In the genomic region with DNA sequence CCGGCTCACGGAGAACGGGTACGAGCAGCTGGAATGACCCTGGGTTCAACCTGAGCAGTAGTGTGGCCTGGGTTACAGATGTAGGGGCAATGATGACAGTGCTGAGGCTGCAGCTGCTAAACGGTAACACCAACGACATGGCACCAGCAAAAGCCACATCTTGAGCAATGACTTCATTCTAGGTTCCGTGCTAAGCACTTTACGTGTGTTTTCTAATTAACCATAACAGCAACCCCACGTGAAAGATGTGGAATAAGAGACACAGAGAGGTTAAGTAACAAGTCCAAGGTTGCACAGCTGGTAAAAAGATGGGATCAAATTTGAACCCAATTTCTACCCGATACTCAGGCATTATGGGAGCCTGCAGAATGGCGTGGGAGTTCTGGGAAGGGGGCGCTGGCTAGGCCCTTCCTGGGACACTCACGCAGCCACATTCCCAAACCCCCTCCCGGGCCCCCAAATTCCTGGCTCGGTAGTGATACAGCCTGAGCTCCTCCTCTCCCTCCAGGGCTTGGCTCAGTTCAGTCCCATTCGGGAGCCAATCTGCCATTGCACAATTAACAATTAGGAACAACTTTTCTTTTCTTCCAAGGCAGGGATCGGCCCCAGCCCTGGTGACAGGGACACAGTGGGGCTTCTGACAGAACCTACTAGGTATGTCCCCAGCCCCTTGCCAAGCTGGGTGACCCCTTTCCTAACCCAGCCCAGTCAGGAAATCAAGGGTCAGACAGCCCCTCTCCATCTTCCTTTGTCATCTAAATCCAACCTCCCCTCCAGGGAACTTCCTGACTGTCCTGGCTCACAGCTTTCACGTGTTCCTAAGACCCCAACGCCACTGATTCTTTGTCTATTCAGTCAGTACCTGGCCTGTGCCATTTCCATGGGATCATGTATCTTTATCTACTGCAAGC, we compare ENCODE assay signal across 13 cellular contexts. TPM values are rescaled to one million over a fixed set of nuclear protein-coding genes. Genes with fewer than 3 reads are reported as not detected.
DNase-seq lines count a peak whose midpoint lies in the region; ATAC-seq, FAIRE-seq and TF ChIP-seq lines count a peak whose summit lies in the region.
"Had no signal": no experiment of that assay in that cellular context is flagged by ENCODE, and none has a peak within 500 bp of the region (broad histone marks: within the 10 kb centered on the region; RNA-seq: fewer than 3 reads in every experiment).

No MANE protein-coding gene starts in this region.

- in situ Hi-C loops in HepG2 (cut with HindIII; ENCODE audit: extremely low pct_ligation_motif_present, low pct_unique_long_range_greater_than_20kb): no loop called here

- H4K20me1 ChIP-seq in HepG2 (ENCODE audit: insufficient read depth, low read length): peaks cover 7% of the 10 kb centered on the region; the same call in 1 of the 2 replicates

- WGBS in HUES64: 60% methylated on average over 19 of the region's 19 CpGs
- WGBS in HepG2 (ENCODE audit: low lambda C conversion rate): 82% methylated on average over 19 of the region's 19 CpGs

- CTCF ChIA-PET in HepG2 (lab: Yijun Ruan, JAX; ENCODE audit: low intra/inter-chr PET ratio, low total read pairs): no interaction called here

- TF ChIP-seq CTCF in breast epithelium (IDR thresholded peaks at IDR 0.05) (no peak), HepG2 (CRISPR knock-in tag; IDR thresholded peaks at IDR 0.05) (no peak)

- FAIRE-seq in HepG2 (lab: Jason Lieb, UNC) (no peak), GM19239 (lab: Jason Lieb, UNC) (no peak)

- TF ChIP-seq EP300 in HepG2 (IDR thresholded peaks at IDR 0.05; ENCODE audit: low read depth in 2 of 2, low read length in 2 of 2) (no peak), HepG2 (CRISPR knock-in tag; IDR thresholded peaks at IDR 0.05; ENCODE audit: borderline replicate concordance) (no peak)

- H3K9ac ChIP-seq in HUES64 (ENCODE audit: low read depth, low read length): peak overlapping the region; percentile 46; the same call in 1 of the 2 replicates
- no peak overlapping the region for H3K9ac ChIP-seq in HepG2 (ENCODE audit: insufficient read depth, low read depth, low read length)
- peak overlapping the region in 2 of 5 donors; percentile 16 to 29 for H3K9ac ChIP-seq in subcutaneous abdominal adipose tissue (ENCODE audit: low read length in 5 of 5)

- H3K4me3 ChIP-seq in HUES64 (ENCODE audit: low read length) (no peak overlapping the region), breast epithelium (peak overlapping the region in 1 of 3 donors; percentile 12), HepG2 (replicated peaks in 1 of 3; ENCODE audit: insufficient read depth in 1 of 3, low read depth in 2 of 3, low read length in 3 of 3) (no peak overlapping the region), subcutaneous abdominal adipose tissue (ENCODE audit: low read depth in 1 of 5, low read length in 5 of 5) (no peak overlapping the region)

- no peak overlapping the region for H2AFZ ChIP-seq in HepG2 (ENCODE audit: low read length)

- H3K27me3 ChIP-seq in HUES64 (ENCODE audit: insufficient read depth, low read length) (no peaks in the 10 kb centered on the region), breast epithelium (no peaks in the 10 kb centered on the region), HepG2 (ENCODE audit: control insufficient read depth in 1 of 2, insufficient read depth in 2 of 2, low read length in 2 of 2) (no peaks in the 10 kb centered on the region), subcutaneous abdominal adipose tissue (ENCODE audit: control insufficient read depth in 5 of 5, insufficient read depth in 4 of 5, low read length in 5 of 5) (no peaks in the 10 kb centered on the region)
- H3K27me3 ChIP-seq: brain microvascular endothelial cell had no signal

- peak overlapping the region; percentile 69 for H3K27ac ChIP-seq in HUES64 (ENCODE audit: low read depth, low read length)
- H3K27ac ChIP-seq in breast epithelium: peak overlapping the region; percentile 94 to 96
- no peak overlapping the region for H3K27ac ChIP-seq in HepG2 (ENCODE audit: extremely low read length, insufficient read depth, low read length)
- peak overlapping the region; percentile 90 for H3K27ac ChIP-seq in subcutaneous abdominal adipose tissue (ENCODE audit: low read depth, low read length)
- H3K27ac ChIP-seq: brain microvascular endothelial cell had no signal

- POLR2A ChIA-PET in HepG2 (lab: Yijun Ruan, JAX): no interaction called here

- no peak for ATAC-seq in HepG2
- no peak for ATAC-seq in GM19035 (IDR thresholded peaks at IDR 0.05; ENCODE audit: unreplicated experiment)
- no peak for ATAC-seq in GM19452 (IDR thresholded peaks at IDR 0.05; ENCODE audit: unreplicated experiment)
- ATAC-seq: HCT116 had no signal

- peaks cover 32% of the 10 kb centered on the region for H3K4me1 ChIP-seq in HUES64 (ENCODE audit: insufficient read depth, low read length)
- H3K4me1 ChIP-seq in breast epithelium: peaks cover 8 to 62% of the 10 kb centered on the region in 2 donors
- peaks cover 54% of the 10 kb centered on the region for H3K4me1 ChIP-seq in HepG2 (ENCODE audit: insufficient read depth, low read length)
- H3K4me1 ChIP-seq in subcutaneous abdominal adipose tissue (ENCODE audit: control insufficient read depth in 5 of 5, insufficient read depth in 5 of 5, low read length in 5 of 5): peaks cover 21 to 75% (median 64%) of the 10 kb centered on the region in 5 donors

- no peaks in the 10 kb centered on the region for H3K36me3 ChIP-seq in HUES64 (ENCODE audit: insufficient read depth, low read length)
- H3K36me3 ChIP-seq in breast epithelium: no peaks in the 10 kb centered on the region
- no peaks in the 10 kb centered on the region for H3K36me3 ChIP-seq in HepG2 (replicated peaks in 1 of 2; ENCODE audit: control insufficient read depth in 1 of 2, insufficient read depth in 2 of 2, low read length in 2 of 2)
- H3K36me3 ChIP-seq in subcutaneous abdominal adipose tissue (ENCODE audit: control insufficient read depth in 5 of 5, insufficient read depth in 5 of 5, low read length in 5 of 5): no peaks in the 10 kb centered on the region
- H3K36me3 ChIP-seq: brain microvascular endothelial cell had no signal

- no peak for TF ChIP-seq POLR2A in breast epithelium (IDR thresholded peaks at IDR 0.05)
- no peak for TF ChIP-seq POLR2A in HepG2 (IDR thresholded peaks at IDR 0.05; ENCODE audit: insufficient read depth in 1 of 2, low read depth in 2 of 2, low read length in 2 of 2)

- intact Hi-C loops in breast epithelium (cut with DNase I; ENCODE audit: low total_unique reads): no loop called here
- intact Hi-C loops in HepG2 (cut with micrococcal nuclease; ENCODE audit: unreplicated experiment): no loop called here

- H3K79me2 ChIP-seq in HepG2 (ENCODE audit: insufficient read depth, low read length): no peaks in the 10 kb centered on the region

- H3K4me2 ChIP-seq in HepG2 (ENCODE audit: low read depth, low read length): no peak overlapping the region

- BruUV-seq in HepG2 (replicated peaks; lab: Mats Ljungman, UMichigan): no TSS peak

- peak in 1 of 2 donors; percentile 78 for DNase-seq in breast epithelium (ENCODE audit: low spot score in 2 of 2)
- no peak for DNase-seq in HepG2 (ENCODE audit: low spot score)
- no peak for DNase-seq in NCI-H146 treated with DMSO at 0.1 percent for 48 hours (lab: John Stamatoyannopoulos, UW; ENCODE audit: unreplicated experiment)
- no peak for DNase-seq in GM19239 (ENCODE audit: insufficient read length, low spot score)
- DNase-seq: activated CD4-positive, alpha-beta memory T cell treated with anti-CD3 and anti-CD28 coated beads, Interleukin-2, amount 10 ng/mL, durations not matched to agents 7 days and 5 days; brain microvascular endothelial cell; NCI-H2081 treated with DMSO at 0.1 percent for 48 hours; SHP77 treated with DMSO at 0.1 percent for 48 hours had no signal

- H3K9me3 ChIP-seq in HUES64 (ENCODE audit: insufficient read depth, low read depth, low read length) (no peaks in the 10 kb centered on the region), breast epithelium (no peaks in the 10 kb centered on the region), HepG2 (ENCODE audit: low read length) (no peaks in the 10 kb centered on the region), subcutaneous abdominal adipose tissue (ENCODE audit: control insufficient read depth in 5 of 5, low read length in 5 of 5) (peaks cover 0 to 4% (median 0%) of the 10 kb centered on the region in 5 donors)

- no peak for TF ChIP-seq RAD21 in HepG2 (CRISPR knock-in tag; IDR thresholded peaks at IDR 0.05)

RNA-seq across cellular contexts. Expression of a gene that starts 23.9 kb away (rescaled TPM):
- polyA plus RNA-seq in HUES64 (2013, experiment 1 of 2): 29.4 TPM
- 36.1 TPM for polyA plus RNA-seq in HUES64 (2013, experiment 2 of 2)
- total RNA-seq in breast epithelium: 100 to 1,000 TPM in 2 of 3 donors, 10 to 100 TPM in 1; 62.6 to 121 (median 112) TPM
- total RNA-seq in HepG2 (2016; rRNA removed; fragmentation: Illumina TruSeq; extraction: Trizol): 11.1 and 21.2 TPM in 2 replicates
- 3.1 and 4.6 TPM in 2 replicates for total RNA-seq in HepG2 (2016; cell fraction: cytosol; rRNA removed; fragmentation: Illumina TruSeq; extraction: Trizol; ENCODE audit: low read depth)
- 8.0 and 21.1 TPM in 2 replicates for total RNA-seq in HepG2 (2016; cell fraction: insoluble cytoplasmic fraction; rRNA removed; fragmentation: Illumina TruSeq; extraction: Trizol)
- total RNA-seq in HepG2 (2016; cell fraction: membrane; rRNA removed; fragmentation: Illumina TruSeq; extraction: Trizol): 5.2 and 6.6 TPM in 2 replicates
- 18.9 and 25.8 TPM in 2 replicates for total RNA-seq in HepG2 (2016; cell fraction: nucleus; rRNA removed; fragmentation: Illumina TruSeq; extraction: Trizol)
- 13.5 and 17.0 TPM in 2 replicates for polyA plus RNA-seq in HepG2 (2011; rRNA removed)
- polyA plus RNA-seq in HepG2 (2011; cell fraction: cytosol; rRNA removed): 7.9 and 8.8 TPM in 2 replicates
- 20.3 and 20.8 TPM in 2 replicates for polyA plus RNA-seq in HepG2 (2011; cell fraction: nucleus; rRNA removed)
- 23.5 and 24.3 TPM in 2 replicates for polyA plus RNA-seq in HepG2 (2012)
- polyA plus RNA-seq in HepG2 (2016; cell fraction: cytosol; fragmentation: Illumina TruSeq; extraction: Trizol; ENCODE audit: low read depth): 1.8 TPM in 2 replicates
- 8.3 and 10.9 TPM in 2 replicates for polyA plus RNA-seq in HepG2 (2016; cell fraction: insoluble cytoplasmic fraction; fragmentation: Illumina TruSeq; extraction: Trizol; ENCODE audit: low read depth)
- 2.8 and 3.4 TPM in 2 replicates for polyA plus RNA-seq in HepG2 (2016; cell fraction: membrane; fragmentation: Illumina TruSeq; extraction: Trizol; ENCODE audit: low read depth)
- polyA plus RNA-seq in HepG2 (2016; cell fraction: nucleus; fragmentation: Illumina TruSeq; extraction: Trizol; ENCODE audit: insufficient read depth, low read depth): 36.4 and 38.3 TPM in 2 replicates
- polyA minus RNA-seq in HepG2 (2011; rRNA and poly(A)+ RNA removed; ENCODE audit: low replicate concordance): 34.0 and 41.6 TPM in 2 replicates
- polyA minus RNA-seq in HepG2 (2011; cell fraction: cytosol; rRNA and poly(A)+ RNA removed): 9.9 and 11.8 TPM in 2 replicates
- 11.3 and 11.4 TPM in 2 replicates for polyA minus RNA-seq in HepG2 (2011; cell fraction: nucleus; rRNA and poly(A)+ RNA removed)
